8 cellular contexts compared by ENCODE assay signal in the genomic region with DNA sequence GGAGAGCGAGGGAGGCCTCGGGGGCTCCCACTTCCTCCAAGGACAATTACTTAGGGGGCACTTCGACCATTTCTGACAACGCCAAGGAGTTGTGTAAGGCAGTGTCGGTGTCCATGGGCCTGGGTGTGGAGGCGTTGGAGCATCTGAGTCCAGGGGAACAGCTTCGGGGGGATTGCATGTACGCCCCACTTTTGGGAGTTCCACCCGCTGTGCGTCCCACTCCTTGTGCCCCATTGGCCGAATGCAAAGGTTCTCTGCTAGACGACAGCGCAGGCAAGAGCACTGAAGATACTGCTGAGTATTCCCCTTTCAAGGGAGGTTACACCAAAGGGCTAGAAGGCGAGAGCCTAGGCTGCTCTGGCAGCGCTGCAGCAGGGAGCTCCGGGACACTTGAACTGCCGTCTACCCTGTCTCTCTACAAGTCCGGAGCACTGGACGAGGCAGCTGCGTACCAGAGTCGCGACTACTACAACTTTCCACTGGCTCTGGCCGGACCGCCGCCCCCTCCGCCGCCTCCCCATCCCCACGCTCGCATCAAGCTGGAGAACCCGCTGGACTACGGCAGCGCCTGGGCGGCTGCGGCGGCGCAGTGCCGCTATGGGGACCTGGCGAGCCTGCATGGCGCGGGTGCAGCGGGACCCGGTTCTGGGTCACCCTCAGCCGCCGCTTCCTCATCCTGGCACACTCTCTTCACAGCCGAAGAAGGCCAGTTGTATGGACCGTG. TPM values are rescaled to one million over a fixed set of nuclear protein-coding genes. Genes with fewer than 3 reads are reported as not detected.
DNase-seq lines count a peak whose midpoint lies in the region; TF ChIP-seq lines count a peak whose summit lies in the region.

No MANE protein-coding gene starts in this region.

- in situ Hi-C loops in GM13976 (cut with MboI; ENCODE audit: low sequenced_read_pairs, unreplicated experiment) = no loop called here

- no peaks in the 10 kb centered on the region for H3K27me3 ChIP-seq in left ventricle myocardium inferior (ENCODE audit: low read depth)

- H3K36me3 ChIP-seq in left ventricle myocardium inferior = no peaks in the 10 kb centered on the region

- H3K4me1 ChIP-seq in left ventricle myocardium inferior = peaks cover 22% of the 10 kb centered on the region

- intact Hi-C loops in left ventricle myocardium inferior (cut with micrococcal nuclease) = no loop called here

- no peaks in the 10 kb centered on the region for H3K9me3 ChIP-seq in left ventricle myocardium inferior (replicated peaks)

- TF ChIP-seq CTCF in GM13976 (IDR thresholded peaks at IDR 0.05; ENCODE audit: borderline replicate concordance, control extremely low read depth, extremely low read depth, insufficient read depth, missing control alignments) = no peak
- TF ChIP-seq CTCF in left ventricle myocardium inferior (IDR thresholded peaks at IDR 0.05; ENCODE audit: borderline replicate concordance) = no peak

- H3K27ac ChIP-seq in left ventricle myocardium inferior (replicated peaks) = peak overlapping the region; percentile 63

- DNase-seq in GM13976 (ENCODE audit: low spot score) = peak; percentile 15
- DNase-seq in T1000 (lab: John Stamatoyannopoulos, UW) = peak; percentile 36
- DNase-seq in left ventricle myocardium inferior = peak; percentile 30
- DNase-seq in retina = peak; percentile 67
- no peak for DNase-seq in iPS-NIHi11 (ENCODE audit: low spot score)
- no peak for DNase-seq in OCI-M2 (lab: John Stamatoyannopoulos, UW; ENCODE audit: unreplicated experiment)
- DNase-seq in stimulated activated CD4-positive, alpha-beta T cell treated with anti-CD3 and anti-CD28 coated beads, Interleukin-4, amount 100 ng/mL, for 4 hours = no peak
- no peak for DNase-seq in COR-L47 (lab: John Stamatoyannopoulos, UW)

- H3K4me3 ChIP-seq in left ventricle myocardium inferior = peak overlapping the region; percentile 68

RNA-seq across cellular contexts. Expression of gene AR, which starts 2.1 kb away (rescaled TPM):
- total RNA-seq in left ventricle myocardium inferior = 18.4 TPM

Comparison
In these comparisons a context has a peak if more than half of its experiments do, and no peak if none do; other contexts are left out.
1. DNase-seq: peak in GM13976 (single experiment), T1000 (single experiment), left ventricle myocardium inferior (single experiment) and retina (single experiment); none in iPS-NIHi11 (single experiment), OCI-M2 (single experiment), stimulated activated CD4-positive, alpha-beta T cell treated with anti-CD3 and anti-CD28 coated beads, Interleukin-4, amount 100 ng/mL, for 4 hours (0 of 2) and COR-L47 (single experiment).